Comparison of ENCODE assay signal across 26 cellular contexts in genomic region chr10:2037246-2037645, GRCh38.
"Had no signal": no experiment of that assay in that cellular context is flagged by ENCODE, and none has a peak within 500 bp of the region (broad histone marks: within the 10 kb centered on the region; RNA-seq: fewer than 3 reads in every experiment).

No MANE protein-coding gene starts in this region.

- H3K4me1 ChIP-seq: esophagus squamous epithelium, gastrocnemius medialis, heart right ventricle, left lung, lower lobe of right lung had no signal

- DNase-seq: cortex of kidney; effector CD8-positive, alpha-beta T cell; effector memory CD8-positive, alpha-beta T cell; endodermal cell; erythroblast; esophagus squamous epithelium; foreskin fibroblast; foreskin melanocyte; gastrocnemius medialis; glutamatergic neuron; head of caudate nucleus; heart right ventricle; hippocampal formation; left cardiac atrium; left lung; left ventricle myocardium superior; lower lobe of right lung; mesenchymal stem cell; mucosa of descending colon; naive B cell; naive thymus-derived CD8-positive, alpha-beta T cell had no signal

- H3K4me3 ChIP-seq: esophagus squamous epithelium, gastrocnemius medialis, heart right ventricle, left lung, lower lobe of right lung, mucosa of descending colon had no signal

- ATAC-seq: effector memory CD8-positive, alpha-beta T cell; esophagus mucosa; gastrocnemius medialis; heart right ventricle; left cardiac atrium; left lung; left ventricle myocardium superior; lower lobe of right lung; mucosa of descending colon; naive thymus-derived CD8-positive, alpha-beta T cell had no signal

- H3K27ac ChIP-seq: epithelial cell of prostate, esophagus squamous epithelium, gastrocnemius medialis, heart right ventricle, left lung, lower lobe of right lung had no signal

- H3K9me3 ChIP-seq: esophagus squamous epithelium, gastrocnemius medialis, left lung, lower lobe of right lung had no signal

- FAIRE-seq: endometrium, islet of Langerhans, keratinocyte had no signal

- H3K27me3 ChIP-seq: esophagus squamous epithelium, gastrocnemius medialis, heart right ventricle, left lung had no signal

- H3K36me3 ChIP-seq: esophagus squamous epithelium, gastrocnemius medialis, heart right ventricle, left lung, lower lobe of right lung had no signal
